Comparison of ENCODE assay signal across 16 cellular contexts in the genomic region with DNA sequence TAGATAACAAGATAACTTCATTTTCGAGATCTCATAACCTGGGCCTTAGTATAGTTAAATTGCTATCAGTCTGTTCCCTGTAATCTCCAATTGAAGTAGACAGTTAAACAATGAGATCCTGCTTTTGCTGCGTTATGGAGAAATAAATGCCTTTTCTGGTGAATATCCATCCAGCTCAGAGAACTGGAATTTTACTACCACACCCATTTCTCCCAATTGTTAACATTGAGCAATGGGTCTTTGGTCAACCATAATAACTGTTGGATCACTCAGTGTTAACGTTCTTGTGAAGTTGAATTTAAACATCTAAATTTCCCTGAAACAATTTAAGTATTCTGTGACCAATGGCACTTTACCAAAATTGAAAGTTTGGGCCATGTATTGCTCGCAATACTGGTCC. TPM values are rescaled to one million over a fixed set of nuclear protein-coding genes. Genes with fewer than 3 reads are reported as not detected.
A peak's percentile ranks its signal among the peaks of the same experiment; 100 is the strongest.
DNase-seq lines count a peak whose midpoint lies in the region; ATAC-seq and TF ChIP-seq lines count a peak whose summit lies in the region.
"Had no signal": no experiment of that assay in that cellular context is flagged by ENCODE, and none has a peak within 500 bp of the region (broad histone marks: within the 10 kb centered on the region; RNA-seq: fewer than 3 reads in every experiment).

No MANE protein-coding gene starts in this region.

- CTCF ChIA-PET in activated CD8-positive, alpha-beta T cell treated with anti-CD3 and anti-CD28 coated beads for 36 hours (lab: Charles Lee) = interaction anchor here (0.9 to 2.2 kb wide), 8 partner anchors 9 to 315 kb away, joined by 3 to 5 read pairs (median 3); no protein-coding TSS in a partner anchor
- CTCF ChIA-PET in activated CD4-positive, alpha-beta T cell treated with anti-CD3 and anti-CD28 coated beads, Interleukin-2, amount 10 ng/mL, durations not matched to agents 7 days and 5 days (lab: Charles Lee) = interaction anchor here (0.6 to 1.0 kb wide), 2 partner anchors 18 to 1150 kb away, joined by 3 to 4 read pairs; no protein-coding TSS in a partner anchor

- H3K9me3 Mint-ChIP-seq in activated naive CD4-positive, alpha-beta T cell treated with anti-CD3 and anti-CD28 coated beads, Interleukin-2, amount 50 U/mL, for 24 hours = no peaks in the 10 kb centered on the region
- H3K9me3 Mint-ChIP-seq in activated CD8-positive, alpha-beta T cell treated with anti-CD3 and anti-CD28 coated beads for 36 hours = no peaks in the 10 kb centered on the region
- H3K9me3 Mint-ChIP-seq in activated CD4-positive, alpha-beta T cell treated with anti-CD3 and anti-CD28 coated beads, Interleukin-2, amount 10 ng/mL, durations not matched to agents 7 days and 5 days = no peaks in the 10 kb centered on the region
- H3K9me3 Mint-ChIP-seq: GM23338 had no signal

- peak overlapping the region; percentile 33 for H3K4me3 Mint-ChIP-seq in activated naive CD4-positive, alpha-beta T cell treated with anti-CD3 and anti-CD28 coated beads, Interleukin-2, amount 50 U/mL, for 24 hours
- H3K4me3 Mint-ChIP-seq in activated CD8-positive, alpha-beta T cell treated with anti-CD3 and anti-CD28 coated beads for 36 hours = no peak overlapping the region
- H3K4me3 Mint-ChIP-seq in activated CD4-positive, alpha-beta T cell treated with anti-CD3 and anti-CD28 coated beads, Interleukin-2, amount 10 ng/mL, durations not matched to agents 7 days and 5 days = no peak overlapping the region
- H3K4me3 Mint-ChIP-seq: GM23338 had no signal

- ATAC-seq in thoracic aorta (ENCODE audit: insufficient number of reproducible peaks, low FRiP score, low read depth) = no peak
- ATAC-seq in activated CD8-positive, alpha-beta T cell treated with anti-CD3 and anti-CD28 coated beads for 36 hours = no peak
- ATAC-seq: GM23338 had no signal

- H3K4me3 ChIP-seq in WI38 (ENCODE audit: low read depth, low read length) (peak overlapping the region; percentile 81), fibroblast of the aortic adventitia (ENCODE audit: low read depth, low read length) (peak overlapping the region; percentile 94), thoracic aorta (peak overlapping the region; percentile 98)

- H3K9me3 ChIP-seq in thoracic aorta = no peaks in the 10 kb centered on the region

- TF ChIP-seq CTCF in WI38 (IDR thresholded peaks at IDR 0.05; ENCODE audit: low read depth, low read length) (no peak), fibroblast of the aortic adventitia (IDR thresholded peaks at IDR 0.05; ENCODE audit: insufficient read depth, low read length) (no peak), thoracic aorta (IDR thresholded peaks at IDR 0.05) (no peak)
- no peak for TF ChIP-seq CTCF in activated CD8-positive, alpha-beta T cell treated with anti-CD3 and anti-CD28 coated beads for 36 hours (IDR thresholded peaks at IDR 0.05)

- peaks cover 34 to 52% of the 10 kb centered on the region in 2 donors for H3K4me1 ChIP-seq in thoracic aorta (ENCODE audit: control insufficient read depth in 1 of 2, low read depth in 2 of 2)

- H3K27ac Mint-ChIP-seq in activated naive CD4-positive, alpha-beta T cell treated with anti-CD3 and anti-CD28 coated beads, Interleukin-2, amount 50 U/mL, for 24 hours = no peak overlapping the region
- H3K27ac Mint-ChIP-seq in activated CD8-positive, alpha-beta T cell treated with anti-CD3 and anti-CD28 coated beads for 36 hours = no peak overlapping the region
- no peak overlapping the region for H3K27ac Mint-ChIP-seq in activated CD4-positive, alpha-beta T cell treated with anti-CD3 and anti-CD28 coated beads, Interleukin-2, amount 10 ng/mL, durations not matched to agents 7 days and 5 days
- H3K27ac Mint-ChIP-seq: GM23338 had no signal

- intact Hi-C loops in activated CD8-positive, alpha-beta T cell treated with anti-CD3 and anti-CD28 coated beads for 36 hours (cut with micrococcal nuclease) = no loop called here

- DNase-seq in activated naive CD4-positive, alpha-beta T cell treated with Interleukin-2 at 50 U/mL for 16 hours = no peak
- DNase-seq in fibroblast of the aortic adventitia (ENCODE audit: low read depth) (peak; percentile 95), thoracic aorta (ENCODE audit: low spot score) (no peak)
- no peak for DNase-seq in activated CD8-positive, alpha-beta T cell treated with anti-CD3 and anti-CD28 coated beads for 36 hours
- DNase-seq in activated CD4-positive, alpha-beta T cell treated with anti-CD3 and anti-CD28 coated beads, Interleukin-2, amount 10 ng/mL, durations not matched to agents 7 days and 5 days = no peak
- DNase-seq in activated CD4-positive, alpha-beta T cell treated with anti-CD3 and anti-CD28 coated beads, Interleukin-2, amount 50 U/mL, for 1 hour = no peak
- DNase-seq: effector memory CD4-positive, alpha-beta T cell; SHP77 treated with DMSO at 0.1 percent for 48 hours; stimulated activated CD4-positive, alpha-beta T cell treated with anti-CD3 and anti-CD28 coated beads, Interleukin-1b, Interleukin-23, amount 100 ng/mL, for 48 hours had no signal

- H3K27ac ChIP-seq in thoracic aorta = peak overlapping the region in 1 of 2 donors; percentile 1
- H3K27ac ChIP-seq: 22Rv1 had no signal

- H3K36me3 Mint-ChIP-seq in activated naive CD4-positive, alpha-beta T cell treated with anti-CD3 and anti-CD28 coated beads, Interleukin-2, amount 50 U/mL, for 24 hours = peaks cover 3% of the 10 kb centered on the region
- H3K36me3 Mint-ChIP-seq in activated CD8-positive, alpha-beta T cell treated with anti-CD3 and anti-CD28 coated beads for 36 hours (ENCODE audit: low read depth) = peaks cover 25% of the 10 kb centered on the region
- H3K36me3 Mint-ChIP-seq in activated CD4-positive, alpha-beta T cell treated with anti-CD3 and anti-CD28 coated beads, Interleukin-2, amount 10 ng/mL, durations not matched to agents 7 days and 5 days (ENCODE audit: low read depth) = peaks cover 6% of the 10 kb centered on the region

- H3K36me3 ChIP-seq in thoracic aorta = no peaks in the 10 kb centered on the region

- POLR2A ChIA-PET in activated CD8-positive, alpha-beta T cell treated with anti-CD3 and anti-CD28 coated beads for 36 hours (lab: Charles Lee) = interaction anchor here (1.7 kb wide), 1 partner anchor 29 kb away, joined by 5 read pairs; no protein-coding TSS in a partner anchor
- POLR2A ChIA-PET in activated CD4-positive, alpha-beta T cell treated with anti-CD3 and anti-CD28 coated beads, Interleukin-2, amount 10 ng/mL, durations not matched to agents 7 days and 5 days (lab: Charles Lee) = no interaction called here

- peaks cover 63% of the 10 kb centered on the region for H3K4me1 Mint-ChIP-seq in activated naive CD4-positive, alpha-beta T cell treated with anti-CD3 and anti-CD28 coated beads, Interleukin-2, amount 50 U/mL, for 24 hours
- peaks cover 53% of the 10 kb centered on the region for H3K4me1 Mint-ChIP-seq in activated CD8-positive, alpha-beta T cell treated with anti-CD3 and anti-CD28 coated beads for 36 hours (ENCODE audit: low read depth)
- peaks cover 48% of the 10 kb centered on the region for H3K4me1 Mint-ChIP-seq in activated CD4-positive, alpha-beta T cell treated with anti-CD3 and anti-CD28 coated beads, Interleukin-2, amount 10 ng/mL, durations not matched to agents 7 days and 5 days

- H3K27me3 Mint-ChIP-seq in activated naive CD4-positive, alpha-beta T cell treated with anti-CD3 and anti-CD28 coated beads, Interleukin-2, amount 50 U/mL, for 24 hours = no peaks in the 10 kb centered on the region
- H3K27me3 Mint-ChIP-seq in activated CD8-positive, alpha-beta T cell treated with anti-CD3 and anti-CD28 coated beads for 36 hours = no peaks in the 10 kb centered on the region
- no peaks in the 10 kb centered on the region for H3K27me3 Mint-ChIP-seq in activated CD4-positive, alpha-beta T cell treated with anti-CD3 and anti-CD28 coated beads, Interleukin-2, amount 10 ng/mL, durations not matched to agents 7 days and 5 days

- H3K27me3 ChIP-seq in thoracic aorta (replicated peaks; ENCODE audit: insufficient read depth) = no peaks in the 10 kb centered on the region

RNA-seq across cellular contexts. Expression of a gene that starts 3.0 kb away (rescaled TPM):
- total RNA-seq in fibroblast of the aortic adventitia (ENCODE audit: low replicate concordance) (624 and 625 TPM in 2 replicates), thoracic aorta (100 to 1,000 TPM; 204 to 255 TPM)
- total RNA-seq in activated CD8-positive, alpha-beta T cell treated with anti-CD3 and anti-CD28 coated beads for 36 hours = 10 to 100 TPM; 30.9 to 33.1 TPM
- 10 to 100 TPM; 29.5 to 32.1 TPM for total RNA-seq in activated CD4-positive, alpha-beta T cell treated with anti-CD3 and anti-CD28 coated beads, Interleukin-2, amount 10 ng/mL, durations not matched to agents 7 days and 5 days

RNA-seq across cellular contexts. Expression of a gene that starts 33.4 kb away (rescaled TPM):
- total RNA-seq in fibroblast of the aortic adventitia (ENCODE audit: low replicate concordance) = not detected in 2 replicates
- total RNA-seq in thoracic aorta = not detected
- not detected for total RNA-seq in activated CD8-positive, alpha-beta T cell treated with anti-CD3 and anti-CD28 coated beads for 36 hours
- total RNA-seq in activated CD4-positive, alpha-beta T cell treated with anti-CD3 and anti-CD28 coated beads, Interleukin-2, amount 10 ng/mL, durations not matched to agents 7 days and 5 days = not detected
- total RNA-seq: G401, GM23338, NCI-H460, subcutaneous adipose tissue had no signal

RNA-seq across cellular contexts. Expression of a gene that starts 49.6 kb away (rescaled TPM):
- total RNA-seq in fibroblast of the aortic adventitia (ENCODE audit: low replicate concordance) = 9.9 and 15.7 TPM in 2 replicates
- total RNA-seq in thoracic aorta = 10 to 100 TPM; 29.3 to 34.7 TPM
- total RNA-seq in activated CD8-positive, alpha-beta T cell treated with anti-CD3 and anti-CD28 coated beads for 36 hours = 1 to 10 TPM; 7.6 to 9.6 TPM
- total RNA-seq in activated CD4-positive, alpha-beta T cell treated with anti-CD3 and anti-CD28 coated beads, Interleukin-2, amount 10 ng/mL, durations not matched to agents 7 days and 5 days = 1 to 10 TPM; 5.1 to 6.8 TPM

Comparison
In these comparisons a context has a peak if more than half of its experiments do, and no peak if none do; other contexts are left out.
1. RNA of a gene that starts 3.0 kb away (total RNA-seq): 624 to 625 TPM in fibroblast of the aortic adventitia and 204 to 255 TPM in thoracic aorta; 30.9 to 33.1 TPM in activated CD8-positive, alpha-beta T cell treated with anti-CD3 and anti-CD28 coated beads for 36 hours and 29.5 to 32.1 TPM in activated CD4-positive, alpha-beta T cell treated with anti-CD3 and anti-CD28 coated beads, Interleukin-2, amount 10 ng/mL, durations not matched to agents 7 days and 5 days; every median in the first group is over 4 times any median in the second.
2. Peak in every context shown above with its lines, with median percentiles within 50 percentile points of each other: H3K4me3 ChIP-seq.